18 cellular contexts compared by ENCODE assay signal in genomic region chr1:8563944-8564537, GRCh38.
DNase-seq lines count a peak whose midpoint lies in the region; ATAC-seq and TF ChIP-seq lines count a peak whose summit lies in the region.
"Had no signal": no experiment of that assay in that cellular context is flagged by ENCODE, and none has a peak within 500 bp of the region (broad histone marks: within the 10 kb centered on the region; RNA-seq: fewer than 3 reads in every experiment).

No MANE protein-coding gene starts in this region.

- BruUV-seq in Panc1 (replicated peaks; lab: Mats Ljungman, UMichigan), result TSS peak; percentile 6

- H4K91ac ChIP-seq in mesenchymal stem cell (ENCODE audit: low read length), result peak overlapping the region; percentile 3

- no peak overlapping the region for H2BK15ac ChIP-seq in mesenchymal stem cell (ENCODE audit: low read depth, poor library complexity, severe bottlenecking)

- no peak overlapping the region for H3K14ac ChIP-seq in mesenchymal stem cell (ENCODE audit: low read length in 2 of 2)

- no peak overlapping the region for H3K4me2 ChIP-seq in mesenchymal stem cell (ENCODE audit: low read length, poor library complexity, severe bottlenecking)

- TF ChIP-seq CTCF in Panc1 (IDR thresholded peaks at IDR 0.05), result no peak

- H3K36me3 ChIP-seq in Panc1 (ENCODE audit: control insufficient read depth, insufficient read depth, low read length) (no peaks in the 10 kb centered on the region), mesenchymal stem cell (ENCODE audit: control insufficient read depth in 1 of 2, insufficient read depth in 2 of 2, low read depth in 1 of 2, low read length in 2 of 2) (no peaks in the 10 kb centered on the region)
- H3K36me3 ChIP-seq: suprapubic skin had no signal

- no peak overlapping the region for H4K8ac ChIP-seq in mesenchymal stem cell (ENCODE audit: low read length)

- H3K4me3 ChIP-seq in Panc1 (ENCODE audit: low read depth in 2 of 2, low read length in 2 of 2) (no peak overlapping the region), mesenchymal stem cell (ENCODE audit: insufficient read depth in 1 of 2, low read depth in 1 of 2, low read length in 2 of 2) (no peak overlapping the region)
- H3K4me3 ChIP-seq: psoas muscle, suprapubic skin had no signal

- no peak overlapping the region for H2BK120ac ChIP-seq in mesenchymal stem cell (ENCODE audit: low read depth, low read length)

- H3K23ac ChIP-seq in mesenchymal stem cell (ENCODE audit: low read length in 2 of 2), result no peak overlapping the region

- in situ Hi-C loops in Panc1 (cut with HindIII; ENCODE audit: low pct_unique_long_range_greater_than_20kb, low sequenced_read_pairs), result no loop called here

- H3K18ac ChIP-seq in mesenchymal stem cell (ENCODE audit: low read depth in 1 of 2, low read length in 2 of 2), result no peak overlapping the region

- H2AK5ac ChIP-seq in mesenchymal stem cell (ENCODE audit: low read length, severe bottlenecking), result no peak overlapping the region

- no peak overlapping the region for H3K4ac ChIP-seq in mesenchymal stem cell (ENCODE audit: low read depth in 1 of 2, low read length in 2 of 2)

- ATAC-seq in left ventricle myocardium superior, result peak; percentile 23
- no peak for ATAC-seq in Panc1
- ATAC-seq in HG02970 (IDR thresholded peaks at IDR 0.05; ENCODE audit: low FRiP score, unreplicated experiment), result no peak
- ATAC-seq in GM18505 (IDR thresholded peaks at IDR 0.05; ENCODE audit: unreplicated experiment), result no peak
- ATAC-seq: CD8-positive, alpha-beta T cell; psoas muscle had no signal

- no peak for TF ChIP-seq POLR2A in GM18505 (IDR thresholded peaks at IDR 0.05; ENCODE audit: borderline replicate concordance, extremely low read depth, insufficient read depth, insufficient read length)

- no peak overlapping the region for H3K9ac ChIP-seq in mesenchymal stem cell (ENCODE audit: low read length)

- CTCF ChIA-PET in Panc1 (lab: Charles Lee), result interaction anchor here (0.6 kb wide), 1 partner anchor 288 kb away, joined by 10 read pairs; no protein-coding TSS in a partner anchor

- DNase-seq in left ventricle myocardium superior (no peak), cardiac septum (ENCODE audit: low spot score) (no peak), Panc1 (ENCODE audit: low read depth, low spot score) (no peak), mesenchymal stem cell (no peak), Kasumi-1 (lab: John Stamatoyannopoulos, UW) (no peak)
- no peak for DNase-seq in activated effector memory CD4-positive, alpha-beta T cell treated with Interleukin-2 at 50 U/mL for 16 hours
- DNase-seq: activated CD4-positive, alpha-beta T cell treated with anti-CD3 and anti-CD28 coated beads for 1 hour; activated T-cell treated with anti-CD3 and anti-CD28 coated beads, Interleukin-2, amount 50 U/mL, for 48 hours; CD8-positive, alpha-beta T cell; DMS79; effector memory CD4-positive, alpha-beta T cell; NCI-H2029; NK-92 treated with Interleukin-12 subunit alpha and Interleukin-12 subunit beta, amount 100 ng/mL, for 24 hours; psoas muscle; T-helper 9 cell had no signal

- POLR2A ChIA-PET in Panc1 (lab: Charles Lee), result no interaction called here

- 72% methylated on average over 2 of the region's 2 CpGs for WGBS in mesenchymal stem cell

- H3K4me1 ChIP-seq in Panc1 (ENCODE audit: control insufficient read depth, insufficient read depth, low read length) (peaks cover 46% of the 10 kb centered on the region), mesenchymal stem cell (ENCODE audit: control insufficient read depth, insufficient read depth, low read depth, low read length) (peaks cover 7% of the 10 kb centered on the region)

- intact Hi-C loops in left ventricle myocardium superior (cut with micrococcal nuclease), result loop anchor here (5.0 to 10.0 kb wide), 3 partner anchors 108 to 281 kb away; no protein-coding TSS in a partner anchor
- intact Hi-C loops in cardiac septum (cut with DNase I), result loop anchor here (5.0 to 10.0 kb wide), 2 partner anchors 51 to 283 kb away; no protein-coding TSS in a partner anchor
- intact Hi-C loops in Panc1 (cut with micrococcal nuclease; ENCODE audit: unreplicated experiment), result no loop called here

- peak overlapping the region in 1 of 2 experiments; percentile 7 for H2BK12ac ChIP-seq in mesenchymal stem cell (ENCODE audit: low read length in 2 of 2)

- no peak overlapping the region for H2AFZ ChIP-seq in mesenchymal stem cell (ENCODE audit: low read depth, low read length)

- H2BK5ac ChIP-seq in mesenchymal stem cell (ENCODE audit: low read depth, low read length, poor library complexity, severe bottlenecking), result no peak overlapping the region

- H3K27me3 ChIP-seq in Panc1 (ENCODE audit: control insufficient read depth, insufficient read depth, low read length), result no peaks in the 10 kb centered on the region
- H3K27me3 ChIP-seq in mesenchymal stem cell (ENCODE audit: control insufficient read depth in 1 of 2, insufficient read depth in 1 of 2, low read length in 2 of 2), result no peaks in the 10 kb centered on the region
- H3K27me3 ChIP-seq: suprapubic skin had no signal

- H3K79me1 ChIP-seq in mesenchymal stem cell (replicated peaks; ENCODE audit: low read length, poor library complexity, severe bottlenecking), result peaks cover 21% of the 10 kb centered on the region

- H3K9me3 ChIP-seq in Panc1 (ENCODE audit: control insufficient read depth, insufficient read depth, low read depth, low read length) (no peaks in the 10 kb centered on the region), mesenchymal stem cell (ENCODE audit: control insufficient read depth, low read length) (no peaks in the 10 kb centered on the region)
- H3K9me3 ChIP-seq: psoas muscle, suprapubic skin had no signal

- H3K27ac ChIP-seq in Panc1 (ENCODE audit: low read length) (no peak overlapping the region), mesenchymal stem cell (ENCODE audit: low read length, poor library complexity, severe bottlenecking) (no peak overlapping the region)
- H3K27ac ChIP-seq: psoas muscle, suprapubic skin had no signal
